ENCODE assay signal across 1 cellular context in the genomic region with DNA sequence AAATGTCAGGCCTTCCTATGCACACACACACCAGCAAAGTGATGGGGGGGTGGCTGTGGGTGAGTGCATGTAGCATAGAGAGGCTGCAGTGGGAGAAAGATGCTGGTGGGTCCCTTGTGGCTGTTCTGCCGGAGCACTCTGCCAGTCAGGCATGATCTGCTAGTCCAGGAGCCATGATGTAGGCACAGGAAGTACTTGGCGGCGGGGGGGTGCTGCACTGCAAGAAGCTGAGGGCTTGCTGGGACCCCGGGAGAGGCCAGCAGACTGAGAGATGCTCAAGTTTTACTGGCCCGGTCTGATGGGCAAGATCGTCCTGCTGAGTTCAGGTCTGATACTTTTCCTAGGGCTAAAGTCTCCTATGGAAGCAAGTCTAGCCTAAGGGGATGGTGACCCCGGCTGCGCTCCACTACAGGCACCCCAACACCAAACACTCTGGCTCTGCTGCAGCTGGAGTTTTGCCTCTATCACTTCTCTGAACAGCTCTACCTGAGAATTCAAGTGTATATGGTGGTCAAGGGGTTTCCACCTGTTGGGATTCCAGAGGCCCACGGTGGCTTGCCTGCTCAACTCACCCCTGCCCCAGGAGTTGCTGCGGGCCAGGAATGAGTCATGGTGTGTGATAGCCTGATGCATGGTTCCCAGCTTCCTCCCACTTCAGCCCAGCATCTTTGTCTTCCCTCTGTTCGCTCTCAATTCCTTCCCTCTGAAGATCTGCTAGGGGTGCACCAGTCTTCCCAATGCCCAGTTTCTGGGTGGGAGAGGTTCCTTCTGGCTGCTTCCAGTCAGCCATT.
TF ChIP-seq lines count a peak whose summit lies in the region.

No MANE protein-coding gene starts in this region.

TF ChIP-seq in K562, 482 proteins besides CTCF, POLR2A, EP300 and RAD21 (continued from another document):
- TF ChIP-seq, protein P1, sequence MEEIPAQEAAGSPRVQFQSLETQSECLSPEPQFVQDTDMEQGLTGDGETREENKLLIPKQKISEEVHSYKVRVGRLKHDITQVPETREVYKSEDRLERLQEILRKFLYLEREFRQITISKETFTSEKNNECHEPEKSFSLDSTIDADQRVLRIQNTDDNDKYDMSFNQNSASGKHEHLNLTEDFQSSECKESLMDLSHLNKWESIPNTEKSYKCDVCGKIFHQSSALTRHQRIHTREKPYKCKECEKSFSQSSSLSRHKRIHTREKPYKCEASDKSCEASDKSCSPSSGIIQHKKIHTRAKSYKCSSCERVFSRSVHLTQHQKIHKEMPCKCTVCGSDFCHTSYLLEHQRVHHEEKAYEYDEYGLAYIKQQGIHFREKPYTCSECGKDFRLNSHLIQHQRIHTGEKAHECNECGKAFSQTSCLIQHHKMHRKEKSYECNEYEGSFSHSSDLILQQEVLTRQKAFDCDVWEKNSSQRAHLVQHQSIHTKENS (CRISPR knock-in tag; IDR thresholded peaks at IDR 0.05), result no peak
- TF ChIP-seq HNRNPL (IDR thresholded peaks at IDR 0.05; ENCODE audit: low read depth, low read length) (no peak), FUS (optimal IDR thresholded peaks at IDR 0.05; ENCODE audit: low read depth, low read length) (no peak), SUPT5H (IDR thresholded peaks at IDR 0.05) (no peak), XRCC4 (IDR thresholded peaks at IDR 0.05; ENCODE audit: extremely low read depth, insufficient read depth, insufficient read length) (no peak), ZBTB8A (IDR thresholded peaks at IDR 0.05; ENCODE audit: partially characterized antibody) (no peak), NELFE (IDR thresholded peaks at IDR 0.05; ENCODE audit: insufficient read depth, insufficient read length) (no peak), MCM5 (IDR thresholded peaks at IDR 0.05; ENCODE audit: low read depth) (no peak), MECOM (CRISPR knock-in tag; IDR thresholded peaks at IDR 0.05) (no peak)
- TF ChIP-seq, protein P2, sequence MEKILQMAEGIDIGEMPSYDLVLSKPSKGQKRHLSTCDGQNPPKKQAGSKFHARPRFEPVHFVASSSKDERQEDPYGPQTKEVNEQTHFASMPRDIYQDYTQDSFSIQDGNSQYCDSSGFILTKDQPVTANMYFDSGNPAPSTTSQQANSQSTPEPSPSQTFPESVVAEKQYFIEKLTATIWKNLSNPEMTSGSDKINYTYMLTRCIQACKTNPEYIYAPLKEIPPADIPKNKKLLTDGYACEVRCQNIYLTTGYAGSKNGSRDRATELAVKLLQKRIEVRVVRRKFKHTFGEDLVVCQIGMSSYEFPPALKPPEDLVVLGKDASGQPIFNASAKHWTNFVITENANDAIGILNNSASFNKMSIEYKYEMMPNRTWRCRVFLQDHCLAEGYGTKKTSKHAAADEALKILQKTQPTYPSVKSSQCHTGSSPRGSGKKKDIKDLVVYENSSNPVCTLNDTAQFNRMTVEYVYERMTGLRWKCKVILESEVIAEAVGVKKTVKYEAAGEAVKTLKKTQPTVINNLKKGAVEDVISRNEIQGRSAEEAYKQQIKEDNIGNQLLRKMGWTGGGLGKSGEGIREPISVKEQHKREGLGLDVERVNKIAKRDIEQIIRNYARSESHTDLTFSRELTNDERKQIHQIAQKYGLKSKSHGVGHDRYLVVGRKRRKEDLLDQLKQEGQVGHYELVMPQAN (IDR thresholded peaks at IDR 0.05; ENCODE audit: borderline replicate concordance), result no peak
- TF ChIP-seq, protein P3, sequence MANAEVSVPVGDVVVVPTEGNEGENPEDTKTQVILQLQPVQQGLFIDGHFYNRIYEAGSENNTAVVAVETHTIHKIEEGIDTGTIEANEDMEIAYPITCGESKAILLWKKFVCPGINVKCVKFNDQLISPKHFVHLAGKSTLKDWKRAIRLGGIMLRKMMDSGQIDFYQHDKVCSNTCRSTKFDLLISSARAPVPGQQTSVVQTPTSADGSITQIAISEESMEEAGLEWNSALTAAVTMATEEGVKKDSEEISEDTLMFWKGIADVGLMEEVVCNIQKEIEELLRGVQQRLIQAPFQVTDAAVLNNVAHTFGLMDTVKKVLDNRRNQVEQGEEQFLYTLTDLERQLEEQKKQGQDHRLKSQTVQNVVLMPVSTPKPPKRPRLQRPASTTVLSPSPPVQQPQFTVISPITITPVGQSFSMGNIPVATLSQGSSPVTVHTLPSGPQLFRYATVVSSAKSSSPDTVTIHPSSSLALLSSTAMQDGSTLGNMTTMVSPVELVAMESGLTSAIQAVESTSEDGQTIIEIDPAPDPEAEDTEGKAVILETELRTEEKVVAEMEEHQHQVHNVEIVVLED (CRISPR knock-in tag; IDR thresholded peaks at IDR 0.05), result no peak
